Comparison of ENCODE assay signal across 18 cellular contexts in the genomic region with DNA sequence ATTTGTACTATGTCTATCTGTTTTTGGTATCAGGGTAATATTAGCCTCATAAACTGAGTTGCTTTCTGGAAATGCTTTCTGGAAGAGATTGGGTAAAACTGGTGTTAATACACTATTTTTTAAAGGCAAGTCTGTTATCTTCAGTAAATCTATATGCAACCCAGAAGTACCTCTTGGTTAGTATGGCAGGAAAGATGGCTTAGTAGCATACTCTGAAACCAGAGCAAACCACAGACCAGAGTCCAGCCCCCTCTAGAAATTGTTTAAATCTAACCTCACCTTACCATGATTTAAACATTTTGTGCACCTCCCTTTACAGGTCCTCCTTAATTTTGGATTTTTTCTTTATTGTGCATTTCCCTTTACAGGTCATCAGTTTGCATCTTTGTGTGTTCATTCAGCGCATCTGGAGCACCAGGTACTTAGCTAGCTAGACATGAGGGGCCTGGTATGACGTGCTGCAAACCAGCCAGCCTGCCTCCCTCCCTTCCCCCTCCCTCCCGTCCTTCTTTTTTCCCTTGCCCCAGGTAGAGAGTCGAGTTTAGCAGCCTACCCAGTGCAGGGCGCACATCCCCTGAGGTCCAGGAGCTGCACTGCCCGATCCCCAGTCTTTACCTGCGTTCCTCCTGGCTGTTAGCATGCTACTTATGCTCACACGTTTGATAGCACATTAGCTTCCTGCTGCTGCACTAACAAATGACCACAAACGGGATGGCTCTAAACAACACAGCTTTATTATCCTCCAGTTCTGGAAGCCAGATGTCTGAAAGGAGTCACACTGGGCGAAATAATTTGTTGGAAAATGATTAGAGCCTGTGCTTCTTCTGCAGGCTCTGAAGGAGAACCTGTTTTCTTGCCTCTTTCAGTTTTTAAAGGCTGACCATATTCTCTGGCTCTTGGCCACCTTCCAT.
DNase-seq lines count a peak whose midpoint lies in the region; ATAC-seq, FAIRE-seq and TF ChIP-seq lines count a peak whose summit lies in the region.
"Had no signal": no experiment of that assay in that cellular context is flagged by ENCODE, and none has a peak within 500 bp of the region (broad histone marks: within the 10 kb centered on the region; RNA-seq: fewer than 3 reads in every experiment).

No MANE protein-coding gene starts in this region.

- no peak overlapping the region for H3K27ac Mint-ChIP-seq in stimulated activated effector memory CD8-positive, alpha-beta T cell treated with anti-CD3 and anti-CD28 coated beads, Interleukin-12 subunit alpha, Interleukin-12 subunit beta, amount 100 ng/mL, for 72 hours
- H3K27ac Mint-ChIP-seq: T-helper 1 cell treated with Interleukin-12 subunit alpha and Interleukin-12 subunit beta and Interleukin-4 antibody, amounts not matched to agents 30 μg/mL and 1 μg/mL, for 36 hours had no signal

- no peaks in the 10 kb centered on the region for H3K4me1 Mint-ChIP-seq in stimulated activated effector memory CD8-positive, alpha-beta T cell treated with anti-CD3 and anti-CD28 coated beads, Interleukin-12 subunit alpha, Interleukin-12 subunit beta, amount 100 ng/mL, for 72 hours
- H3K4me1 Mint-ChIP-seq: CD8-positive, alpha-beta memory T cell had no signal

- H2BK15ac ChIP-seq in H1 (ENCODE audit: low read length): no peak overlapping the region

- no peak overlapping the region for H3K56ac ChIP-seq in H1 (replicated peaks; ENCODE audit: insufficient read length, low read depth, low read length)

- no peak overlapping the region for H3K4me3 ChIP-seq in H1 (ENCODE audit: extremely low read depth in 1 of 4, insufficient read depth in 2 of 4, low read depth in 3 of 4, low read length in 4 of 4)
- H3K4me3 ChIP-seq: BLaER1, Peyer's patch had no signal

- no peak overlapping the region for H4K5ac ChIP-seq in H1 (ENCODE audit: insufficient read length, low read depth, low read length)

- TF ChIP-seq CTCF in H1 (IDR thresholded peaks at IDR 0.05; ENCODE audit: control extremely low read depth in 1 of 3, insufficient read depth in 1 of 3, low read depth in 1 of 3, low read length in 3 of 3): no peak

- H3K9me3 Mint-ChIP-seq in stimulated activated effector memory CD8-positive, alpha-beta T cell treated with anti-CD3 and anti-CD28 coated beads, Interleukin-12 subunit alpha, Interleukin-12 subunit beta, amount 100 ng/mL, for 72 hours: no peaks in the 10 kb centered on the region
- H3K9me3 Mint-ChIP-seq: T-helper 1 cell treated with Interleukin-12 subunit alpha and Interleukin-12 subunit beta and Interleukin-4 antibody, amounts not matched to agents 30 μg/mL and 1 μg/mL, for 36 hours had no signal

- no peak overlapping the region for H2BK120ac ChIP-seq in H1 (replicated peaks; ENCODE audit: low read depth, low read length)

- H3K4me2 ChIP-seq in H1 (ENCODE audit: insufficient read depth in 1 of 2, low read depth in 2 of 2, low read length in 2 of 2): no peak overlapping the region
- H3K4me2 ChIP-seq: BLaER1, KMS-11 had no signal

- no peak overlapping the region for H2AK5ac ChIP-seq in H1 (ENCODE audit: low read depth, low read length)

- H3K9me3 ChIP-seq in H1 (ENCODE audit: insufficient read depth in 2 of 2, low read depth in 1 of 2, low read length in 1 of 2): no peaks in the 10 kb centered on the region
- H3K9me3 ChIP-seq: BLaER1, Peyer's patch had no signal

- H3K4ac ChIP-seq in H1 (replicated peaks; ENCODE audit: insufficient read length, low read depth, low read length): no peak overlapping the region

- no peak overlapping the region for H3K18ac ChIP-seq in H1 (ENCODE audit: extremely low read depth, low read length)

- H3K4me1 ChIP-seq in H1 (replicated peaks in 1 of 4; ENCODE audit: control insufficient read depth in 3 of 4, insufficient read depth in 4 of 4, low read length in 3 of 4): peaks cover 0 to 6% (median 2%) of the 10 kb centered on the region in 4 experiments; a peak in 2 of 7 replicates
- H3K4me1 ChIP-seq: Peyer's patch had no signal

- WGBS in H1 (ENCODE audit: extremely low coverage in 1 of 2, insufficient coverage in 1 of 2, insufficient read length in 1 of 2, insufficient replicate concordance in 2 of 2, low coverage in 1 of 2, low lambda C conversion rate in 2 of 2, missing lambda C conversion rate in 1 of 2), 2 experiments: 73% methylated on average over 8 of the region's 10 CpGs; no CpG with 5 or more reads in 1 of the 2 experiments

- H3K27ac ChIP-seq in H1 (ENCODE audit: low read depth, low read length): no peak overlapping the region
- H3K27ac ChIP-seq: BLaER1, KMS-11, Peyer's patch had no signal

- intact Hi-C loops in left ventricle myocardium superior (cut with micrococcal nuclease): no loop called here

- no peak for TF ChIP-seq RAD21 in H1 (IDR thresholded peaks at IDR 0.05 in 1 of 2, conservative IDR thresholded peaks at IDR 0.05 in 1 of 2; ENCODE audit: low read depth in 2 of 2, low read length in 2 of 2)

- no peaks in the 10 kb centered on the region for H3K36me3 Mint-ChIP-seq in stimulated activated effector memory CD8-positive, alpha-beta T cell treated with anti-CD3 and anti-CD28 coated beads, Interleukin-12 subunit alpha, Interleukin-12 subunit beta, amount 100 ng/mL, for 72 hours
- H3K36me3 Mint-ChIP-seq: CD8-positive, alpha-beta memory T cell had no signal

- CTCF ChIA-PET in H1 (lab: Charles Lee; ENCODE audit: partially characterized antibody): interaction anchor here (0.6 kb wide), 1 partner anchor 57 kb away, joined by 3 read pairs; no protein-coding TSS in a partner anchor

- no peaks in the 10 kb centered on the region for H3K23me2 ChIP-seq in H1 (ENCODE audit: low read depth, low read length)

- H3K79me2 ChIP-seq in H1 (ENCODE audit: control insufficient read depth in 1 of 2, insufficient read depth in 2 of 2, low read length in 2 of 2): no peaks in the 10 kb centered on the region

- no peak overlapping the region for H2BK5ac ChIP-seq in H1 (ENCODE audit: low read depth, low read length)

- H3K4me3 Mint-ChIP-seq in stimulated activated effector memory CD8-positive, alpha-beta T cell treated with anti-CD3 and anti-CD28 coated beads, Interleukin-12 subunit alpha, Interleukin-12 subunit beta, amount 100 ng/mL, for 72 hours: no peak overlapping the region
- H3K4me3 Mint-ChIP-seq: CD8-positive, alpha-beta memory T cell; T-helper 1 cell treated with Interleukin-12 subunit alpha and Interleukin-12 subunit beta and Interleukin-4 antibody, amounts not matched to agents 30 μg/mL and 1 μg/mL, for 36 hours had no signal

- no peaks in the 10 kb centered on the region for H3K79me1 ChIP-seq in H1 (ENCODE audit: low read depth, low read length)

- no peak overlapping the region for H3K23ac ChIP-seq in H1 (ENCODE audit: insufficient read length)

- H2AFZ ChIP-seq in H1 (ENCODE audit: low read length): peak overlapping the region; percentile 97

- POLR2A ChIA-PET in H1 (lab: Charles Lee; ENCODE audit: partially characterized antibody): no interaction called here

- peak; percentile 34 for DNase-seq in GM04504 (ENCODE audit: low read depth)
- peak; percentile 65 for DNase-seq in NCI-H2227 (lab: John Stamatoyannopoulos, UW; ENCODE audit: unreplicated experiment)
- no peak for DNase-seq in H1 (ENCODE audit: low read depth in 1 of 2, low spot score in 2 of 2)
- DNase-seq in stimulated activated effector memory CD8-positive, alpha-beta T cell treated with anti-CD3 and anti-CD28 coated beads, Interleukin-12 subunit alpha, Interleukin-12 subunit beta, amount 100 ng/mL, for 72 hours (ENCODE audit: low spot score in 2 of 2): no peak
- DNase-seq in stimulated activated naive CD4-positive, alpha-beta T cell treated with Interleukin-2 at 50 U/mL for 16 hours (lab: John Stamatoyannopoulos, UW): no peak
- no peak for DNase-seq in left ventricle myocardium superior
- no peak for DNase-seq in NCI-H345 treated with DMSO at 0.1 percent for 48 hours (lab: John Stamatoyannopoulos, UW; ENCODE audit: unreplicated experiment)
- DNase-seq: CD8-positive, alpha-beta memory T cell; EL; NCI-H1092 treated with DMSO at 0.1 percent for 48 hours; NCI-H1930; NCI-H226; NCI-H526 treated with DMSO at 0.1 percent for 48 hours; Peyer's patch; Right ventricle myocardium superior had no signal

- no peak for FAIRE-seq in H1 (lab: Jason Lieb, UNC)

- no peak overlapping the region for H3K14ac ChIP-seq in H1 (ENCODE audit: insufficient read length)

- no peak overlapping the region for H4K8ac ChIP-seq in H1 (ENCODE audit: extremely low read depth, insufficient read depth, low read length)

- no peak for TF ChIP-seq POLR2A in H1 (IDR thresholded peaks at IDR 0.05; ENCODE audit: control extremely low read depth in 1 of 2, low read depth in 2 of 2, low read length in 2 of 2)

- no peak overlapping the region for H2BK20ac ChIP-seq in H1 (ENCODE audit: low read length)

- H2BK12ac ChIP-seq in H1 (ENCODE audit: low read depth, low read length): no peak overlapping the region

- peak; percentile 24 for ATAC-seq in stimulated activated effector memory CD8-positive, alpha-beta T cell treated with anti-CD3 and anti-CD28 coated beads, Interleukin-12 subunit alpha, Interleukin-12 subunit beta, amount 100 ng/mL, for 72 hours
- no peak for ATAC-seq in left ventricle myocardium superior

- H3K36me3 ChIP-seq in H1 (ENCODE audit: control insufficient read depth in 2 of 4, insufficient read depth in 4 of 4, low read length in 3 of 4): no peaks in the 10 kb centered on the region
- H3K36me3 ChIP-seq: BLaER1, Peyer's patch had no signal

- H3K9ac ChIP-seq in H1 (replicated peaks in 1 of 4; ENCODE audit: extremely low read depth in 1 of 4, low read depth in 3 of 4, low read length in 3 of 4): no peak overlapping the region; a peak in 1 of 7 replicates
- H3K9ac ChIP-seq: BLaER1, KMS-11 had no signal

- TF ChIP-seq EP300 in H1 (IDR thresholded peaks at IDR 0.05; ENCODE audit: borderline replicate concordance in 1 of 2, low read depth in 2 of 2, low read length in 2 of 2): no peak

- no peak overlapping the region for H4K91ac ChIP-seq in H1 (replicated peaks; ENCODE audit: insufficient read length, low read length)

- H3K27me3 ChIP-seq in H1 (replicated peaks in 1 of 4; ENCODE audit: control insufficient read depth in 3 of 4, extremely low read depth in 1 of 4, insufficient read depth in 3 of 4, low read length in 3 of 4): no peaks in the 10 kb centered on the region
- H3K27me3 ChIP-seq: BLaER1, Peyer's patch had no signal

- H4K20me1 ChIP-seq in H1 (replicated peaks in 1 of 2; ENCODE audit: control insufficient read depth in 1 of 2, insufficient read depth in 2 of 2, low read length in 2 of 2): no peaks in the 10 kb centered on the region
- H4K20me1 ChIP-seq: BLaER1 had no signal

TF ChIP-seq in H1, 55 proteins besides CTCF, POLR2A, EP300 and RAD21 (continues in another document):
- TF ChIP-seq NRF1 (IDR thresholded peaks at IDR 0.05; ENCODE audit: low read depth, low read length): no peak
- TF ChIP-seq ATF3 (IDR thresholded peaks at IDR 0.05; ENCODE audit: insufficient read depth, low read depth, low read length): no peak
- no peak for TF ChIP-seq EGR1 (IDR thresholded peaks at IDR 0.05; ENCODE audit: borderline replicate concordance, low read depth, low read length)
- no peak for TF ChIP-seq YY1 (IDR thresholded peaks at IDR 0.05; ENCODE audit: low read depth, low read length)
- TF ChIP-seq CTBP2 (IDR thresholded peaks at IDR 0.05; ENCODE audit: borderline replicate concordance, insufficient read depth, insufficient read length, low read length): no peak

Comparison
In these comparisons a context has a peak if more than half of its experiments do, and no peak if none do; other contexts are left out.
1. DNase-seq: peak in GM04504 (single experiment) and NCI-H2227 (single experiment); none in H1 (0 of 2), stimulated activated effector memory CD8-positive, alpha-beta T cell treated with anti-CD3 and anti-CD28 coated beads, Interleukin-12 subunit alpha, Interleukin-12 subunit beta, amount 100 ng/mL, for 72 hours (0 of 2), stimulated activated naive CD4-positive, alpha-beta T cell treated with Interleukin-2 at 50 U/mL for 16 hours (single experiment), left ventricle myocardium superior (single experiment) and NCI-H345 treated with DMSO at 0.1 percent for 48 hours (single experiment).